8 cellular contexts compared by ENCODE assay signal in the genomic region with DNA sequence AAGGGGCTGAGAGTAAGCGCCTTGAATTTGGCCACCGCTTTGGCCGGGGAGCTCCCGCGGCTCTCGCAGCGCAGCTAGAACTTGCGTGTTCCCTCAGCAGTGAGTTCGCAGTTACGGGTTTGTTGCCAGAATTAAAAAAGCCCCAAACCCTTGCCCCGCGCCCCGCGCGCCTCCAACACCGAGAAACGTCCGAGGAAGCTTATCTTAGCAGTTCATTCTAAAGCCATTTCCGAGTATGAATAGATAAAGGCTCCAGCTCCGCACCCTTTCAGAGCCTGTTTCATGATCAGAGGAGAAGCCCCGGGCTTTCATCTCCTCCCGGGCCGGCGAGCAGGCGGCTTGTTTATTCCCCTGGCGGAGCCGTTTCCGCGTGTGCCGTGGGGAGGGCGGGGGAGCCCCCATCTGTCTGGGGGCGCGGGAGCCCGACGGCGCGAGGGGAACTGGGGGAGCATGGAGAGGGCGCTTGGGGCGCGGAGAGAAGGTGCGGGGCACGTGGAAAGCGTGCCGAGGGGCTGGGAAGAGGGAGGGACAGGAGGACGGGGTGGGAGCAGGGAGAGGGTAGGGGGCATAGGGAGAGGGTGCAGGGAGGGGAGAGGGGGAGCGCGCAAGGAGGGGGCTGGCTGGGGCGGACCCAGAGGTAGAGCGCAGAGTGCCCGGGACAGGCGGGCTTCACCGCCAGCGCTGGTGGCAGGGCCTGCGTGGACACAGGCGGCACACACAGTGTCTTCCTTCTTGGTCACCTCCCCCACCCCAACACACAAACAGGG. TPM values are rescaled to one million over a fixed set of nuclear protein-coding genes. Genes with fewer than 3 reads are reported as not detected.
DNase-seq lines count a peak whose midpoint lies in the region; ATAC-seq, FAIRE-seq and TF ChIP-seq lines count a peak whose summit lies in the region.

No MANE protein-coding gene starts in this region.

- TF ChIP-seq CTCF in A673 (conservative IDR thresholded peaks at IDR 0.05; ENCODE audit: low read depth, low read length) = no peak
- no peak for TF ChIP-seq CTCF in K562 (IDR thresholded peaks at IDR 0.05 in 2 of 3, conservative IDR thresholded peaks at IDR 0.05 in 1 of 3; ENCODE audit: insufficient read depth in 2 of 3, low read depth in 1 of 3, low read length in 3 of 3)
- TF ChIP-seq CTCF in D721Med (IDR thresholded peaks at IDR 0.05; ENCODE audit: insufficient read depth, missing control alignments) = no peak

- peak overlapping the region; percentile 31 for H3K4me3 ChIP-seq in A673 (ENCODE audit: low read depth, low read length, poor library complexity, severe bottlenecking)
- H3K4me3 ChIP-seq in GM23248 = peak overlapping the region; percentile 58
- peak overlapping the region; percentile 13; the same call in 1 of the 2 replicates for H3K4me3 ChIP-seq in K562

- intact Hi-C loops in A673 (cut with micrococcal nuclease; ENCODE audit: unreplicated experiment) (no loop called here), K562 (cut with micrococcal nuclease) (no loop called here)

- H3F3A ChIP-seq in GM23248 (ENCODE audit: insufficient read depth) = no peaks in the 10 kb centered on the region

- H3K27ac ChIP-seq in A673 (ENCODE audit: low read depth, low read length, poor library complexity, severe bottlenecking) (no peak overlapping the region), GM23248 (no peak overlapping the region), K562 (ENCODE audit: extremely low read depth, low read depth, low read length) (no peak overlapping the region)

- CTCF ChIA-PET in A673 (lab: Charles Lee) (interaction anchor here (0.8 kb wide), 1 partner anchor 53 kb away, joined by 3 read pairs; no protein-coding TSS in a partner anchor), K562 (lab: Yijun Ruan, JAX; ENCODE audit: low intra/inter-chr PET ratio) (no interaction called here)

- no peak for FAIRE-seq in K562 (lab: Jason Lieb, UNC)
- no peak for FAIRE-seq in D721Med (lab: Jason Lieb, UNC)

- no peak overlapping the region for H3K9ac ChIP-seq in GM23248
- H3K9ac ChIP-seq in K562 (ENCODE audit: insufficient read depth in 1 of 2, low read depth in 2 of 2, low read length in 2 of 2) = peak overlapping the region in 1 of 2 experiments; percentile 39; a peak in 1 of 4 replicates

- no peaks in the 10 kb centered on the region for H3K9me2 ChIP-seq in GM23248 (ENCODE audit: insufficient read depth)

- TF ChIP-seq EP300 in K562 (IDR thresholded peaks at IDR 0.05; ENCODE audit: low read length) = no peak

- in situ Hi-C loops in GM23248 (cut with MboI) = no loop called here
- in situ Hi-C loops in K562 (cut with MboI) = no loop called here

- H3K9me3 ChIP-seq in A673 (ENCODE audit: low read depth, low read length, poor library complexity, severe bottlenecking) (no peaks in the 10 kb centered on the region), GM23248 (ENCODE audit: low read depth) (no peaks in the 10 kb centered on the region), K562 (replicated peaks; ENCODE audit: control insufficient read depth, insufficient read depth, low read depth, low read length) (no peaks in the 10 kb centered on the region)

- H3K27me3 ChIP-seq in A673 (replicated peaks; ENCODE audit: insufficient read depth, low read depth, low read length, poor library complexity) (peaks cover 25% of the 10 kb centered on the region), GM23248 (replicated peaks; ENCODE audit: insufficient read depth) (peaks cover 59% of the 10 kb centered on the region), K562 (ENCODE audit: control insufficient read depth in 2 of 2, insufficient read depth in 2 of 2, low read length in 2 of 2) (peaks cover 22 to 46% of the 10 kb centered on the region in 2 experiments)

- no peak for TF ChIP-seq POLR2A in K562 (conservative IDR thresholded peaks at IDR 0.05)

- 8 to 9% methylated on average over 37 to 55 of the region's 55 CpGs for WGBS in GM23248 (ENCODE audit: low coverage in 1 of 2, low lambda C conversion rate in 2 of 2, missing lambda C conversion rate in 2 of 2), 2 experiments
- WGBS in K562 (ENCODE audit: insufficient coverage, low coverage, missing lambda C conversion rate) = 5% methylated on average over 39 of the region's 55 CpGs

- POLR2A ChIA-PET in A673 (lab: Charles Lee; ENCODE audit: low non-redundant PET) (interaction anchor here (0.6 kb wide), 1 partner anchor 1063 kb away, joined by 10 read pairs; no protein-coding TSS in a partner anchor), K562 (lab: Yijun Ruan, JAX) (interaction anchor here (0.6 to 0.8 kb wide), 3 partner anchors 9 to 220 kb away, joined by 3 read pairs; no protein-coding TSS in a partner anchor)

- H3K4me1 ChIP-seq in A673 (ENCODE audit: insufficient read depth, low read length, poor library complexity, severe bottlenecking) (peaks cover 4% of the 10 kb centered on the region), GM23248 (ENCODE audit: insufficient read depth) (no peaks in the 10 kb centered on the region), K562 (replicated peaks in 1 of 2; ENCODE audit: control insufficient read depth in 2 of 2, insufficient read depth in 2 of 2, low read length in 2 of 2) (peaks cover 0 to 22% of the 10 kb centered on the region in 2 experiments; a peak in 3 of 5 replicates)

- no peak for TF ChIP-seq RAD21 in K562 (CRISPR knock-in tag; conservative IDR thresholded peaks at IDR 0.05 in 1 of 2, IDR thresholded peaks at IDR 0.05 in 1 of 2)

- no peaks in the 10 kb centered on the region for H3K36me3 ChIP-seq in A673 (ENCODE audit: insufficient read depth, low read length, poor library complexity, severe bottlenecking)
- H3K36me3 ChIP-seq in GM23248 (ENCODE audit: low read depth) = no peaks in the 10 kb centered on the region
- no peaks in the 10 kb centered on the region for H3K36me3 ChIP-seq in K562 (ENCODE audit: control insufficient read depth, insufficient read depth, low read length)

- no peaks in the 10 kb centered on the region for H3K79me2 ChIP-seq in GM23248 (ENCODE audit: insufficient read depth)
- H3K79me2 ChIP-seq in K562 (ENCODE audit: control insufficient read depth, insufficient read depth, low read length) = no peaks in the 10 kb centered on the region

- BruUV-seq in A673 (replicated peaks; lab: Mats Ljungman, UMichigan) (no TSS peak), K562 (replicated peaks; lab: Mats Ljungman, UMichigan) (no TSS peak)

- H4K20me1 ChIP-seq in GM23248 (ENCODE audit: insufficient read depth) = no peaks in the 10 kb centered on the region
- 0 out of 2 replicates have a peak, but pooled peaks cover 5% of the 10 kb centered on the region for H4K20me1 ChIP-seq in K562 (replicated peaks; ENCODE audit: control insufficient read depth, insufficient read depth, low read length)

- H2AFZ ChIP-seq in GM23248 = peak overlapping the region; percentile 44; the same call in 1 of the 2 replicates
- peak overlapping the region; percentile 51; the same call in 1 of the 2 replicates for H2AFZ ChIP-seq in K562 (ENCODE audit: low read depth, low read length)

- ATAC-seq in K562 (peak; percentile 74), GM21576 (IDR thresholded peaks at IDR 0.05; ENCODE audit: unreplicated experiment) (no peak), HG03159 (IDR thresholded peaks at IDR 0.05; ENCODE audit: unreplicated experiment) (no peak)

- no peak for DNase-seq in A673 (ENCODE audit: low spot score)
- peak; percentile 52 for DNase-seq in GM23248
- DNase-seq in K562 (ENCODE audit: extremely low read depth in 1 of 4, low spot score in 3 of 4) = peak; percentile 27 to 45 (median 36)
- peak; percentile 9 for DNase-seq in myocyte (ENCODE audit: low read depth)
- DNase-seq in NCI-H1930 (lab: John Stamatoyannopoulos, UW) = no peak
- DNase-seq in D721Med (ENCODE audit: insufficient read length, low spot score) = no peak

- peaks cover 4% of the 10 kb centered on the region for H3K9me1 ChIP-seq in K562 (ENCODE audit: control insufficient read depth, insufficient read depth, low read length)

- H3K4me2 ChIP-seq in GM23248 (ENCODE audit: unreplicated experiment) (peak overlapping the region; percentile 90), K562 (ENCODE audit: insufficient read depth, low read length) (peak overlapping the region; percentile 29; the same call in 1 of the 2 replicates)

TF ChIP-seq in K562, 482 proteins besides CTCF, POLR2A, EP300 and RAD21 (continues in another document):
- TF ChIP-seq NFATC3 (IDR thresholded peaks at IDR 0.05) = no peak
- no peak for TF ChIP-seq MTF1 (CRISPR knock-in tag; IDR thresholded peaks at IDR 0.05; ENCODE audit: borderline replicate concordance)

RNA-seq across cellular contexts. Expression of a gene that starts 9.9 kb away (rescaled TPM):
- not detected in 2 replicates for total RNA-seq in A673 (2021)
- not detected in 2 replicates for total RNA-seq in GM23248 (2014; rRNA removed; shearing (Covaris generic))
- not detected in 2 replicates for polyA plus RNA-seq in GM23248 (2016; fragmentation: Nextera tagmentation; extraction: Ambion mirVana)
- total RNA-seq in K562 (2011; cell fraction: chromatin; rRNA removed; ENCODE audit: low replicate concordance) = not detected in 2 replicates
- not detected in 2 replicates for total RNA-seq in K562 (2011; cell fraction: nucleolus; rRNA removed)
- total RNA-seq in K562 (2011; cell fraction: nucleoplasm; rRNA removed) = not detected in 2 replicates
- not detected in 2 replicates for total RNA-seq in K562 (2014; rRNA removed)
- total RNA-seq in K562 (2014; rRNA removed; fragmentation: Illumina TruSeq; extraction: Trizol) = not detected in 2 replicates
- not detected in 2 replicates for total RNA-seq in K562 (2015; rRNA removed; fragmentation: Illumina TruSeq; extraction: Trizol)
- not detected in 2 replicates for total RNA-seq in K562 (2021)
- not detected in 2 replicates for polyA plus RNA-seq in K562 (2011; rRNA removed)
- polyA plus RNA-seq in K562 (2011; cell fraction: cytosol; rRNA removed) = not detected in 2 replicates
- polyA plus RNA-seq in K562 (2011; cell fraction: nucleus; rRNA removed) = not detected in 2 replicates
- 0.06 TPM in 1 of 2 replicates, not detected in the other for polyA plus RNA-seq in K562 (2012)
- polyA plus RNA-seq in K562 (2014; fragmentation: Illumina TruSeq; extraction: Trizol) = not detected in 2 replicates
- not detected for polyA plus RNA-seq in K562 (2014; fragmentation: Nextera tagmentation; extraction: Ambion mirVana)
- polyA plus RNA-seq in K562 (2014; rRNA removed) = not detected in 2 replicates
- not detected in 2 replicates for polyA minus RNA-seq in K562 (2011; rRNA and poly(A)+ RNA removed)
- polyA minus RNA-seq in K562 (2011; cell fraction: cytosol; rRNA and poly(A)+ RNA removed) = not detected in 2 replicates
- not detected in 2 replicates for polyA minus RNA-seq in K562 (2011; cell fraction: nucleus; rRNA and poly(A)+ RNA removed)
- 0.35 and 0.78 TPM in 2 replicates for total RNA-seq in myocyte
- 0.04 TPM for polyA plus RNA-seq in myocyte (2012)

Comparison
In these comparisons a context has a peak if more than half of its experiments do, and no peak if none do; other contexts are left out.
1. DNase-seq: peak in GM23248 (single experiment), K562 (4 of 4) and myocyte (single experiment); none in A673 (single experiment), NCI-H1930 (0 of 2) and D721Med (single experiment).
2. Peak in every context shown above with its lines, with median percentiles within 50 percentile points of each other: H3K4me3 ChIP-seq.